Comparison of ENCODE assay signal across 1 cellular context in the genomic region with DNA sequence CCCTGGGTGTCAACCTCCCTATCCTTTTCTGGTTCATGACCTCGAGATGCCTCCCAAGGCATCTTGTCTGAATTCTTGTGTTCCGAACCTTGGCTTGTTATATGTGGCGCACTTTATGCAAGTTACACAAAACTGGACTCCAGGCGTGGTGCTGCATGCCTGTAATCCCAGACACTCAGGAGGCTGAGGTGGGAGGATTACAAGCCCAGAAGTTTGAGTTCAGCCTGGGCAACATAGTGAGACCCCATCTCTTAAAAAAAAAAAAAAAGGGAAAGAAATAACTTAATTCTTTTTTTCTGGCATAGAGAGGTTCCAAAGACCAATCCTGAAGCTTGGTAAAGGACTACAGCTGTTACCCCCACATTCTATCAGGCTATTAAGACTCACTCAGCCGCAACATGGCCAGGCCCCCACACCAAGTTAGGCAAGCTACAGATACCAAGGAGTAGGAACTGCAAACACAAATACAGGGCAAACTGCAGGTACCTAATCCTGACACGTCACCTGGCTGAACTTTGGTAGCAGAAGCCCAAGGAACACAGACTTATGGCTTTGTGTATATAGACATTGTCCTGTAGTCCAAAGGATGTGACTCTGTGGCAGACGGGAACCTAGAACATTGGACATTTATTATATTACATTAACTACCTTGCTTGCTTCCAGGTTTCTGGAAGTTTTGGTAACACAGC.
TF ChIP-seq lines count a peak whose summit lies in the region.

No MANE protein-coding gene starts in this region.

TF ChIP-seq in HepG2, 621 proteins besides CTCF, POLR2A, EP300 and RAD21 (continued from another document and continues in another):
- TF ChIP-seq IKZF1 (IDR thresholded peaks at IDR 0.05) (no peak), FUBP1 (CRISPR knock-in tag; IDR thresholded peaks at IDR 0.05; ENCODE audit: borderline replicate concordance) (no peak), ATF6 (CRISPR knock-in tag; conservative IDR thresholded peaks at IDR 0.05) (no peak), SRY (CRISPR knock-in tag; IDR thresholded peaks at IDR 0.05) (0 out of 2 replicates have a peak, but pooled peaks have one; percentile 8), YEATS4 (CRISPR knock-in tag; IDR thresholded peaks at IDR 0.05; ENCODE audit: borderline replicate concordance) (peak; percentile 59; the same call in 1 of the 2 replicates), KAT7 (CRISPR knock-in tag; IDR thresholded peaks at IDR 0.05; ENCODE audit: borderline replicate concordance) (peak; percentile 1; the same call in 1 of the 2 replicates), ZNF121 (CRISPR knock-in tag; IDR thresholded peaks at IDR 0.05) (peak; percentile 92), PITX1 (CRISPR knock-in tag; IDR thresholded peaks at IDR 0.05) (peak; percentile 73), ZNF431 (CRISPR knock-in tag; IDR thresholded peaks at IDR 0.05; ENCODE audit: borderline replicate concordance, low read depth) (no peak), USF2 (IDR thresholded peaks at IDR 0.05; ENCODE audit: low read depth, low read length) (no peak), USF2 (CRISPR knock-in tag; IDR thresholded peaks at IDR 0.05; ENCODE audit: borderline replicate concordance) (no peak), ZNF124 (CRISPR knock-in tag; IDR thresholded peaks at IDR 0.05) (no peak), ZNF430 (CRISPR knock-in tag; IDR thresholded peaks at IDR 0.05) (peak; percentile 44; the same call in 1 of the 2 replicates), ZNF746 (CRISPR knock-in tag; IDR thresholded peaks at IDR 0.05) (no peak), ASH2L (IDR thresholded peaks at IDR 0.05; ENCODE audit: insufficient read length, low read depth, low read length) (no peak), ESRRA (CRISPR knock-in tag; IDR thresholded peaks at IDR 0.05; ENCODE audit: low read depth) (peak; percentile 45; the same call in 1 of the 2 replicates), ZMYM4 (CRISPR knock-in tag; IDR thresholded peaks at IDR 0.05) (peak; percentile 23; the same call in 1 of the 2 replicates), DMAP1 (CRISPR knock-in tag; IDR thresholded peaks at IDR 0.05) (peak; percentile 67), GRHL1 (CRISPR knock-in tag; conservative IDR thresholded peaks at IDR 0.05) (no peak), ATF2 (CRISPR knock-in tag; IDR thresholded peaks at IDR 0.05) (0 out of 2 replicates have a peak, but pooled peaks have one; percentile 17), THAP11 (CRISPR knock-in tag; IDR thresholded peaks at IDR 0.05) (0 out of 2 replicates have a peak, but pooled peaks have one; percentile 3), ZNF552 (CRISPR knock-in tag; IDR thresholded peaks at IDR 0.05; ENCODE audit: borderline replicate concordance) (no peak), ZNF18 (CRISPR knock-in tag; IDR thresholded peaks at IDR 0.05; ENCODE audit: insufficient replicate concordance) (peak; percentile 70), SMC3 (IDR thresholded peaks at IDR 0.05; ENCODE audit: low read length) (no peak), ZFX (CRISPR knock-in tag; IDR thresholded peaks at IDR 0.05; ENCODE audit: low read depth) (no peak), ZNF766 (CRISPR knock-in tag; IDR thresholded peaks at IDR 0.05; ENCODE audit: borderline replicate concordance) (no peak), ZFP82 (CRISPR knock-in tag; IDR thresholded peaks at IDR 0.05; ENCODE audit: borderline replicate concordance) (no peak), GABPA (IDR thresholded peaks at IDR 0.05; ENCODE audit: low read depth, low read length) (no peak), GABPA (CRISPR knock-in tag; IDR thresholded peaks at IDR 0.05; ENCODE audit: low read depth) (peak; percentile 44; the same call in 1 of the 2 replicates), ZNF513 (CRISPR knock-in tag; conservative IDR thresholded peaks at IDR 0.05) (no peak), ZNF557 (CRISPR knock-in tag; IDR thresholded peaks at IDR 0.05) (no peak), ZNF788 (CRISPR knock-in tag; IDR thresholded peaks at IDR 0.05; ENCODE audit: borderline replicate concordance) (no peak)
- TF ChIP-seq, protein P1, sequence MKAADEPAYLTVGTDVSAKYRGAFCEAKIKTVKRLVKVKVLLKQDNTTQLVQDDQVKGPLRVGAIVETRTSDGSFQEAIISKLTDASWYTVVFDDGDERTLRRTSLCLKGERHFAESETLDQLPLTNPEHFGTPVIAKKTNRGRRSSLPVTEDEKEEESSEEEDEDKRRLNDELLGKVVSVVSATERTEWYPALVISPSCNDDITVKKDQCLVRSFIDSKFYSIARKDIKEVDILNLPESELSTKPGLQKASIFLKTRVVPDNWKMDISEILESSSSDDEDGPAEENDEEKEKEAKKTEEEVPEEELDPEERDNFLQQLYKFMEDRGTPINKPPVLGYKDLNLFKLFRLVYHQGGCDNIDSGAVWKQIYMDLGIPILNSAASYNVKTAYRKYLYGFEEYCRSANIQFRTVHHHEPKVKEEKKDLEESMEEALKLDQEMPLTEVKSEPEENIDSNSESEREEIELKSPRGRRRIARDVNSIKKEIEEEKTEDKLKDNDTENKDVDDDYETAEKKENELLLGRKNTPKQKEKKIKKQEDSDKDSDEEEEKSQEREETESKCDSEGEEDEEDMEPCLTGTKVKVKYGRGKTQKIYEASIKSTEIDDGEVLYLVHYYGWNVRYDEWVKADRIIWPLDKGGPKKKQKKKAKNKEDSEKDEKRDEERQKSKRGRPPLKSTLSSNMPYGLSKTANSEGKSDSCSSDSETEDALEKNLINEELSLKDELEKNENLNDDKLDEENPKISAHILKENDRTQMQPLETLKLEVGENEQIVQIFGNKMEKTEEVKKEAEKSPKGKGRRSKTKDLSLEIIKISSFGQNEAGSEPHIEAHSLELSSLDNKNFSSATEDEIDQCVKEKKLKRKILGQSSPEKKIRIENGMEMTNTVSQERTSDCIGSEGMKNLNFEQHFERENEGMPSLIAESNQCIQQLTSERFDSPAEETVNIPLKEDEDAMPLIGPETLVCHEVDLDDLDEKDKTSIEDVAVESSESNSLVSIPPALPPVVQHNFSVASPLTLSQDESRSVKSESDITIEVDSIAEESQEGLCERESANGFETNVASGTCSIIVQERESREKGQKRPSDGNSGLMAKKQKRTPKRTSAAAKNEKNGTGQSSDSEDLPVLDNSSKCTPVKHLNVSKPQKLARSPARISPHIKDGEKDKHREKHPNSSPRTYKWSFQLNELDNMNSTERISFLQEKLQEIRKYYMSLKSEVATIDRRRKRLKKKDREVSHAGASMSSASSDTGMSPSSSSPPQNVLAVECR (CRISPR knock-in tag; IDR thresholded peaks at IDR 0.05; ENCODE audit: borderline replicate concordance): peak; percentile 51
- TF ChIP-seq, protein P2, sequence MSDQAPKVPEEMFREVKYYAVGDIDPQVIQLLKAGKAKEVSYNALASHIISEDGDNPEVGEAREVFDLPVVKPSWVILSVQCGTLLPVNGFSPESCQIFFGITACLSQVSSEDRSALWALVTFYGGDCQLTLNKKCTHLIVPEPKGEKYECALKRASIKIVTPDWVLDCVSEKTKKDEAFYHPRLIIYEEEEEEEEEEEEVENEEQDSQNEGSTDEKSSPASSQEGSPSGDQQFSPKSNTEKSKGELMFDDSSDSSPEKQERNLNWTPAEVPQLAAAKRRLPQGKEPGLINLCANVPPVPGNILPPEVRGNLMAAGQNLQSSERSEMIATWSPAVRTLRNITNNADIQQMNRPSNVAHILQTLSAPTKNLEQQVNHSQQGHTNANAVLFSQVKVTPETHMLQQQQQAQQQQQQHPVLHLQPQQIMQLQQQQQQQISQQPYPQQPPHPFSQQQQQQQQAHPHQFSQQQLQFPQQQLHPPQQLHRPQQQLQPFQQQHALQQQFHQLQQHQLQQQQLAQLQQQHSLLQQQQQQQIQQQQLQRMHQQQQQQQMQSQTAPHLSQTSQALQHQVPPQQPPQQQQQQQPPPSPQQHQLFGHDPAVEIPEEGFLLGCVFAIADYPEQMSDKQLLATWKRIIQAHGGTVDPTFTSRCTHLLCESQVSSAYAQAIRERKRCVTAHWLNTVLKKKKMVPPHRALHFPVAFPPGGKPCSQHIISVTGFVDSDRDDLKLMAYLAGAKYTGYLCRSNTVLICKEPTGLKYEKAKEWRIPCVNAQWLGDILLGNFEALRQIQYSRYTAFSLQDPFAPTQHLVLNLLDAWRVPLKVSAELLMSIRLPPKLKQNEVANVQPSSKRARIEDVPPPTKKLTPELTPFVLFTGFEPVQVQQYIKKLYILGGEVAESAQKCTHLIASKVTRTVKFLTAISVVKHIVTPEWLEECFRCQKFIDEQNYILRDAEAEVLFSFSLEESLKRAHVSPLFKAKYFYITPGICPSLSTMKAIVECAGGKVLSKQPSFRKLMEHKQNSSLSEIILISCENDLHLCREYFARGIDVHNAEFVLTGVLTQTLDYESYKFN (CRISPR knock-in tag; conservative IDR thresholded peaks at IDR 0.05): peak; percentile 75
